ENCODE assay signal across 1 cellular context in genomic region chr2:11688222-11689069, GRCh38.
TF ChIP-seq lines count a peak whose summit lies in the region.

No MANE protein-coding gene starts in this region.

TF ChIP-seq in A549, 52 proteins besides CTCF, POLR2A, EP300 and RAD21 (continued from another document):
- TF ChIP-seq ELK1 (IDR thresholded peaks at IDR 0.05; ENCODE audit: low read depth, low read length) = no peak
- no peak for TF ChIP-seq MAZ (IDR thresholded peaks at IDR 0.05; ENCODE audit: borderline replicate concordance, low read depth, low read length)
